Comparison of ENCODE assay signal across 11 cellular contexts in genomic region chrX:13120017-13120416, GRCh38.
DNase-seq lines count a peak whose midpoint lies in the region; ATAC-seq and TF ChIP-seq lines count a peak whose summit lies in the region.
"Had no signal": no experiment of that assay in that cellular context is flagged by ENCODE, and none has a peak within 500 bp of the region (broad histone marks: within the 10 kb centered on the region; RNA-seq: fewer than 3 reads in every experiment).

No MANE protein-coding gene starts in this region.

- DNase-seq in Right ventricle myocardium inferior (ENCODE audit: missing footprints) (no peak), cardiac septum (ENCODE audit: low spot score) (no peak), right atrium auricular region (ENCODE audit: low spot score) (peak; percentile 79), osteocyte (ENCODE audit: extremely low spot score, unreplicated experiment) (no peak), GM10266 (ENCODE audit: extremely low spot score) (no peak), CD14-positive monocyte (ENCODE audit: low spot score) (no peak), NCI-H1694 treated with DMSO at 0.1 percent for 48 hours (lab: John Stamatoyannopoulos, UW) (no peak)
- DNase-seq: 8988T, GDM1 had no signal

- peaks cover 5% of the 10 kb centered on the region for H3K36me3 Mint-ChIP-seq in osteocyte (ENCODE audit: unreplicated experiment)
- no peaks in the 10 kb centered on the region for H3K36me3 Mint-ChIP-seq in CD14-positive monocyte
- H3K36me3 Mint-ChIP-seq: stimulated activated effector memory CD8-positive, alpha-beta T cell treated with anti-CD3 and anti-CD28 coated beads, Interleukin-12 subunit alpha, Interleukin-12 subunit beta, amount 100 ng/mL, for 72 hours had no signal

- no peaks in the 10 kb centered on the region for H3K9me3 ChIP-seq in right atrium auricular region

- peaks cover 0 to 17% of the 10 kb centered on the region in 2 donors for H3K4me1 ChIP-seq in right atrium auricular region

- H3K27me3 Mint-ChIP-seq in osteocyte (ENCODE audit: unreplicated experiment) (no peaks in the 10 kb centered on the region), CD14-positive monocyte (ENCODE audit: low read depth in 3 of 3) (peaks cover 0 to 43% (median 0%) of the 10 kb centered on the region in 3 donors)

- TF ChIP-seq CTCF in right atrium auricular region (IDR thresholded peaks at IDR 0.05) (no peak), osteocyte (IDR thresholded peaks at IDR 0.05) (no peak), GM10266 (IDR thresholded peaks at IDR 0.05; ENCODE audit: control insufficient read depth, insufficient read depth, low read depth, missing control alignments) (no peak), CD14-positive monocyte (IDR thresholded peaks at IDR 0.05) (no peak)

- H3K4me1 Mint-ChIP-seq in osteocyte (ENCODE audit: unreplicated experiment) = peaks cover 57% of the 10 kb centered on the region
- peaks cover 8% of the 10 kb centered on the region for H3K4me1 Mint-ChIP-seq in CD14-positive monocyte

- no peak overlapping the region for H3K4me3 ChIP-seq in right atrium auricular region

- intact Hi-C loops in Right ventricle myocardium inferior (cut with DNase I) (no loop called here), cardiac septum (cut with DNase I) (loop anchor here (5.0 kb wide), 1 partner anchor 42 kb away; no protein-coding TSS in a partner anchor), CD14-positive monocyte (cut with micrococcal nuclease) (no loop called here)

- no peaks in the 10 kb centered on the region for H3K27me3 ChIP-seq in right atrium auricular region

- H3K27ac Mint-ChIP-seq in osteocyte (ENCODE audit: unreplicated experiment) (peak overlapping the region; percentile 40), CD14-positive monocyte (no peak overlapping the region)
- H3K27ac Mint-ChIP-seq: stimulated activated effector memory CD8-positive, alpha-beta T cell treated with anti-CD3 and anti-CD28 coated beads, Interleukin-12 subunit alpha, Interleukin-12 subunit beta, amount 100 ng/mL, for 72 hours had no signal

- ATAC-seq in Right ventricle myocardium inferior = peak; percentile 90
- no peak for ATAC-seq in activated CD4-positive, CD25-positive, alpha-beta regulatory T cell treated with anti-CD3 and anti-CD28 coated beads, Interleukin-2, amount 50 U/mL, for 24 hours
- ATAC-seq: stimulated activated effector memory CD8-positive, alpha-beta T cell treated with anti-CD3 and anti-CD28 coated beads, Interleukin-12 subunit alpha, Interleukin-12 subunit beta, amount 100 ng/mL, for 72 hours had no signal

- H3K9me3 Mint-ChIP-seq in osteocyte (ENCODE audit: unreplicated experiment) (peaks cover 12% of the 10 kb centered on the region), CD14-positive monocyte (peaks cover 0 to 36% (median 24%) of the 10 kb centered on the region in 7 donors)

- no peaks in the 10 kb centered on the region for H3K36me3 ChIP-seq in right atrium auricular region

- peak overlapping the region; percentile 51 to 64 for H3K27ac ChIP-seq in right atrium auricular region

- H3K4me3 Mint-ChIP-seq in osteocyte (ENCODE audit: unreplicated experiment) = no peak overlapping the region
- H3K4me3 Mint-ChIP-seq in CD14-positive monocyte = no peak overlapping the region
- H3K4me3 Mint-ChIP-seq: stimulated activated effector memory CD8-positive, alpha-beta T cell treated with anti-CD3 and anti-CD28 coated beads, Interleukin-12 subunit alpha, Interleukin-12 subunit beta, amount 100 ng/mL, for 72 hours had no signal
